Comparison of ENCODE assay signal across 30 cellular contexts in genomic region chr22:36206255-36206654, GRCh38. TPM values are rescaled to one million over a fixed set of nuclear protein-coding genes. Genes with fewer than 3 reads are reported as not detected.
"Had no signal": no experiment of that assay in that cellular context is flagged by ENCODE, and none has a peak within 500 bp of the region (broad histone marks: within the 10 kb centered on the region; RNA-seq: fewer than 3 reads in every experiment).

No MANE protein-coding gene starts in this region.

- H3K27ac ChIP-seq: ascending aorta, cardiac muscle cell, colonic mucosa, dorsolateral prefrontal cortex, gastroesophageal sphincter, spleen, testis, uterus, VCaP had no signal

- H3K9me3 Mint-ChIP-seq: neural crest cell had no signal

- H3K27me3 ChIP-seq: ascending aorta, cardiac muscle cell, colonic mucosa, dorsolateral prefrontal cortex, gastroesophageal sphincter, spleen, testis, uterus had no signal

- DNase-seq: activated CD4-positive, alpha-beta T cell treated with anti-CD3 and anti-CD28 coated beads for 4 hours; activated CD4-positive, alpha-beta T cell treated with anti-CD3 and anti-CD28 coated beads, Interleukin-2, amount 50 U/mL, for 4 hours; activated gamma-delta T cell; activated naive CD4-positive, alpha-beta T cell treated with anti-CD3 and anti-CD28 coated beads, Interleukin-2, amount 10 ng/mL, durations not matched to agents 7 days and 5 days; activated naive CD8-positive, alpha-beta T cell treated with anti-CD3 and anti-CD28 coated beads, Interleukin-2, amount 10 ng/mL, durations not matched to agents 7 days and 5 days; activated T-cell treated with anti-CD3 and anti-CD28 coated beads, Interleukin-2, amount 50 U/mL, for 1 hour; cerebellar nuclear complex; colonic mucosa; dorsolateral prefrontal cortex; effector memory CD8-positive, alpha-beta T cell; head of caudate nucleus; hippocampal formation; immature natural killer cell; kidney; left colon; naive thymus-derived CD8-positive, alpha-beta T cell; right cardiac atrium; spleen; stimulated activated naive CD4-positive, alpha-beta T cell treated with Interleukin-2 at 50 U/mL for 16 hours; T-helper 2 cell; testis; trophoblast cell; uterus had no signal

- H3K27ac Mint-ChIP-seq: activated naive CD4-positive, alpha-beta T cell treated with anti-CD3 and anti-CD28 coated beads, Interleukin-2, amount 10 ng/mL, durations not matched to agents 7 days and 5 days; activated naive CD8-positive, alpha-beta T cell treated with anti-CD3 and anti-CD28 coated beads, Interleukin-2, amount 10 ng/mL, durations not matched to agents 7 days and 5 days; effector memory CD8-positive, alpha-beta T cell; immature natural killer cell; naive thymus-derived CD8-positive, alpha-beta T cell had no signal

- H3K4me3 Mint-ChIP-seq: activated naive CD4-positive, alpha-beta T cell treated with anti-CD3 and anti-CD28 coated beads, Interleukin-2, amount 10 ng/mL, durations not matched to agents 7 days and 5 days; activated naive CD8-positive, alpha-beta T cell treated with anti-CD3 and anti-CD28 coated beads, Interleukin-2, amount 10 ng/mL, durations not matched to agents 7 days and 5 days; brain; effector memory CD8-positive, alpha-beta T cell; immature natural killer cell; naive thymus-derived CD8-positive, alpha-beta T cell; neural crest cell had no signal

- H3K36me3 Mint-ChIP-seq: activated naive CD4-positive, alpha-beta T cell treated with anti-CD3 and anti-CD28 coated beads, Interleukin-2, amount 10 ng/mL, durations not matched to agents 7 days and 5 days; brain had no signal

- H3K36me3 ChIP-seq: ascending aorta, cardiac muscle cell, colonic mucosa, gastroesophageal sphincter, spleen, uterus had no signal

- H3K27me3 Mint-ChIP-seq: activated naive CD8-positive, alpha-beta T cell treated with anti-CD3 and anti-CD28 coated beads, Interleukin-2, amount 10 ng/mL, durations not matched to agents 7 days and 5 days had no signal

- H3K9me3 ChIP-seq: ascending aorta, colonic mucosa, gastroesophageal sphincter, testis, uterus had no signal

- H3K4me1 ChIP-seq: ascending aorta, colonic mucosa, uterus had no signal

- H3K4me3 ChIP-seq: ascending aorta, cardiac muscle cell, colonic mucosa, dorsolateral prefrontal cortex, gastroesophageal sphincter, spleen, testis, uterus had no signal

RNA-seq across cellular contexts. Expression of gene APOL4, which starts 4.6 kb away (rescaled TPM):
- total RNA-seq: ascending aorta; fibroblast of villous mesenchyme; naive thymus-derived CD8-positive, alpha-beta T cell; neural crest cell had no signal

RNA-seq across cellular contexts. Expression of gene APOL3, which starts 45.7 kb away (rescaled TPM):
- total RNA-seq: cardiac muscle cell, neural crest cell had no signal

RNA-seq across cellular contexts. Expression of gene APOL1, which starts 46.7 kb away (rescaled TPM):
- total RNA-seq: cardiac muscle cell, neural crest cell had no signal
